34 cellular contexts compared by ENCODE assay signal in the genomic region with DNA sequence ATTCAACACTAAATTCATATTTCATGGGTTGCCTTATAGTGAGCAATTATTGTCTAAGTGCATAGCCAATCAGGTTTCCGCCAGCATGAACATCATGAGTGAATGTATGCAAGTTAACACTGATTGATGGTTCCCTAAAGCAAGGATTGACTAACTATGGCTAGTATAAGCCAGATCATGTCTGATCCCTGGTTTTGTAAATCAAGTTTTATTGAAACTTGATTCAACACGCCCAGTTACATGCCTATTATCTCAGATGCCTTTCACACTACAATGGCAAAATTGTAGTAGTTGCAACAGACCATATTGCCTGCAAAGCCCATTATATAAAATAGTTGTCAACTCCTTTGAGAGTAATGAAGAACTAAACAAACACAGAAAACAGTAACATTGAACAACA.
"Had no signal": no experiment of that assay in that cellular context is flagged by ENCODE, and none has a peak within 500 bp of the region (broad histone marks: within the 10 kb centered on the region; RNA-seq: fewer than 3 reads in every experiment).

No MANE protein-coding gene starts in this region.

- FAIRE-seq: astrocyte had no signal

- H3K36me3 ChIP-seq: adrenal gland, brain microvascular endothelial cell, breast epithelium, cardiac muscle cell had no signal

- ATAC-seq: activated CD8-positive, alpha-beta T cell treated with anti-CD3 and anti-CD28 coated beads for 36 hours; activated naive CD4-positive, alpha-beta T cell treated with anti-CD3 and anti-CD28 coated beads, Interleukin-2, amount 50 U/mL, for 72 hours; activated T-cell treated with anti-CD3 and anti-CD28 coated beads, Interleukin-2, amount 50 U/mL, for 4 hours; activated T-cell treated with anti-CD3 and anti-CD28 coated beads, Interleukin-2, amount 50 U/mL, for 72 hours; activated T-helper 17 cell treated with anti-CD3 and anti-CD28 coated beads, Interleukin-2, amount 50 U/mL, for 72 hours; body of pancreas had no signal

- H3K4me3 ChIP-seq: adrenal gland, body of pancreas, breast epithelium, cardiac muscle cell had no signal

- H3K27me3 ChIP-seq: adrenal gland, body of pancreas, brain microvascular endothelial cell, breast epithelium, cardiac muscle cell had no signal

- H3K4me1 ChIP-seq: adrenal gland, body of pancreas, breast epithelium had no signal

- DNase-seq: activated B cell treated with CpG ODN at 0.5 μM for 24 hours; activated CD4-positive, alpha-beta memory T cell treated with anti-CD3 and anti-CD28 coated beads for 36 hours; activated CD4-positive, alpha-beta T cell treated with anti-CD3 and anti-CD28 coated beads for 4 hours; activated CD4-positive, alpha-beta T cell treated with anti-CD3 and anti-CD28 coated beads, Interleukin-2, amount 10 ng/mL, durations not matched to agents 24 days and 14 days; activated CD4-positive, alpha-beta T cell treated with anti-CD3 and anti-CD28 coated beads, Interleukin-2, amount 50 U/mL, for 1 hour; activated CD4-positive, alpha-beta T cell treated with anti-CD3 and anti-CD28 coated beads, Interleukin-2, amount 50 U/mL, for 4 hours; activated CD4-positive, CD25-positive, alpha-beta regulatory T cell treated with anti-CD3 and anti-CD28 coated beads, Interleukin-2, amount 50 U/mL, for 72 hours; activated CD8-positive, alpha-beta memory T cell treated with anti-CD3 and anti-CD28 coated beads, Interleukin-2, amount 50 U/mL, for 4 hours; activated CD8-positive, alpha-beta T cell treated with anti-CD3 and anti-CD28 coated beads for 36 hours; activated effector memory CD4-positive, alpha-beta T cell treated with anti-CD3 and anti-CD28 coated beads, Interleukin-2, amount 50 U/mL, for 16 hours; activated gamma-delta T cell treated with Interleukin-2 at 50 U/mL for 16 hours; activated naive CD4-positive, alpha-beta T cell; activated naive CD4-positive, alpha-beta T cell treated with anti-CD3 and anti-CD28 coated beads for 36 hours; activated naive CD4-positive, alpha-beta T cell treated with anti-CD3 and anti-CD28 coated beads, Interleukin-2, amount 50 U/mL, for 16 hours; activated naive CD8-positive, alpha-beta T cell treated with anti-CD3 and anti-CD28 coated beads for 36 hours; activated T-cell treated with anti-CD3 and anti-CD28 coated beads for 4 hours; activated T-cell treated with anti-CD3 and anti-CD28 coated beads, Interleukin-2, amount 50 U/mL, for 1 hour; activated T-cell treated with anti-CD3 and anti-CD28 coated beads, Interleukin-2, amount 50 U/mL, for 4 hours; activated T-cell treated with anti-CD3 and anti-CD28 coated beads, Interleukin-2, amount 50 U/mL, for 72 hours; adrenal gland; amniotic stem cell; aorta; body of pancreas; brain microvascular endothelial cell; caudate nucleus; cerebellar nuclear complex; T-helper 2 cell; T-helper 9 cell had no signal

- H3K27ac ChIP-seq: adrenal gland, body of pancreas, brain microvascular endothelial cell, breast epithelium, cardiac muscle cell, VCaP had no signal
